9 cellular contexts compared by ENCODE assay signal in the genomic region with DNA sequence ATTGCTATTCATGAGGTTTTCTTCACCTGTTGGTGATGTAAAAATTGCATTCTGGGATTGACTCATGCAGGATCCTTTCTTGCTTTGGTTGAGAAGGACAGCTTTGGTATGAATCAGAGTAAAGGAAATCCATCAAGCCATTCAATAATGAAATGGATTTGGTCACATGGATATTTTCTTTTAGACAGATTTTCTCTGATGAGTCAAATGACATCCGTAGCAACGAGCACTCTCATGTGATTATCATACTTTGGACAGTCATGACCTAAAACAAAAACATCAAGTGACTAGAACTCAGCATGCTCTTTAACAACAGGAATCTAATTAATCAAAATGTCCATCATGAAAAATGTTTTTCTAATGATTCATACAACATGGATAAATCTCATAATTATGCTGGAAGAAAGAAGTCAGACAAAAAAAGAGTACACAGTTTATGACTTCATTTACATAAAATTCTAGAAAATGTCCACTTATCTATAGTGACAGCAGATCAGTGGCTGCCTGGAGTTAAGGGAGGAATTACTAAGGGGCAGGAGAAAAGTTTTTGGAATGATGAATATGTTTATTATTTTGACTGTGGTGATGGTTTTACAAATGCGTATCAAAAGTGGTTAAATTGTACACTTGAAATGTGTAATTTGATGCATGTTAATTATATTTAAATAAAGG. TPM values are rescaled to one million over a fixed set of nuclear protein-coding genes. Genes with fewer than 3 reads are reported as not detected.
DNase-seq lines count a peak whose midpoint lies in the region; ATAC-seq and TF ChIP-seq lines count a peak whose summit lies in the region.
"Had no signal": no experiment of that assay in that cellular context is flagged by ENCODE, and none has a peak within 500 bp of the region (broad histone marks: within the 10 kb centered on the region; RNA-seq: fewer than 3 reads in every experiment).

No MANE protein-coding gene starts in this region.

- peak; percentile 63 for ATAC-seq in sciatic nerve
- ATAC-seq in GM18511 (IDR thresholded peaks at IDR 0.05; ENCODE audit: unreplicated experiment): no peak
- ATAC-seq in GM19351 (IDR thresholded peaks at IDR 0.05; ENCODE audit: unreplicated experiment): no peak

- TF ChIP-seq CTCF in epithelial cell of proximal tubule (conservative IDR thresholded peaks at IDR 0.05; ENCODE audit: low read depth, low read length) (no peak), dorsolateral prefrontal cortex (IDR thresholded peaks at IDR 0.05 in 54 of 56, conservative IDR thresholded peaks at IDR 0.05 in 2 of 56; ENCODE audit: low read depth in 1 of 56, partially characterized antibody in 56 of 56) (no peak)

- H3K27me3 ChIP-seq in dorsolateral prefrontal cortex: no peaks in the 10 kb centered on the region
- H3K27me3 ChIP-seq: tibial nerve had no signal

- H3K27ac ChIP-seq in dorsolateral prefrontal cortex: peak overlapping the region in 21 of 59 donors; percentile 0 to 73 (median 21)
- H3K27ac ChIP-seq: tibial nerve had no signal

- DNase-seq in GM03348 (ENCODE audit: low spot score) (peak; percentile 19), RPMI7951 (ENCODE audit: low read depth) (peak; percentile 37), epithelial cell of proximal tubule (ENCODE audit: low read depth) (peak; percentile 83), sciatic nerve (ENCODE audit: low spot score) (no peak), dorsolateral prefrontal cortex (no peak), NCI-H2081 treated with DMSO at 0.1 percent for 48 hours (lab: John Stamatoyannopoulos, UW) (no peak)

- no peak overlapping the region for H3K4me3 ChIP-seq in epithelial cell of proximal tubule (ENCODE audit: low read depth, low read length)
- no peak overlapping the region for H3K4me3 ChIP-seq in dorsolateral prefrontal cortex
- H3K4me3 ChIP-seq: tibial nerve had no signal

- intact Hi-C loops in sciatic nerve (cut with DNase I): no loop called here
- intact Hi-C loops in dorsolateral prefrontal cortex (cut with DNase I): no loop called here

RNA-seq across cellular contexts. Expression of gene TRAK2, which starts 30.7 kb away (rescaled TPM):
- total RNA-seq in RPMI7951 (2014; rRNA removed; shearing (Covaris generic)): 46.0 and 47.0 TPM in 2 replicates
- total RNA-seq in epithelial cell of proximal tubule (11.2 and 17.9 TPM in 2 replicates), sciatic nerve (55.1 TPM), dorsolateral prefrontal cortex (100 to 1,000 TPM in 3 of 120 experiments, 10 to 100 TPM in 117; 52.3 to 113 (median 69.5) TPM)

RNA-seq across cellular contexts. Expression of gene STRADB, which starts 31.0 kb away (rescaled TPM):
- 61.0 and 83.4 TPM in 2 replicates for total RNA-seq in RPMI7951 (2014; rRNA removed; shearing (Covaris generic))
- 27.8 and 31.0 TPM in 2 replicates for total RNA-seq in epithelial cell of proximal tubule
- total RNA-seq in sciatic nerve: 44.6 TPM
- total RNA-seq in dorsolateral prefrontal cortex: 10 to 100 TPM; 22.7 to 49.9 (median 33.9) TPM

Comparison
In these comparisons a context has a peak if more than half of its experiments do, and no peak if none do; other contexts are left out.
1. DNase-seq: peak in GM03348 (single experiment), RPMI7951 (single experiment) and epithelial cell of proximal tubule (single experiment); none in sciatic nerve (single experiment), dorsolateral prefrontal cortex (0 of 10) and NCI-H2081 treated with DMSO at 0.1 percent for 48 hours (single experiment).